ENCODE assay signal across 11 cellular contexts in genomic region chr12:106106892-106107291, GRCh38. TPM values are rescaled to one million over a fixed set of nuclear protein-coding genes. Genes with fewer than 3 reads are reported as not detected.
DNase-seq lines count a peak whose midpoint lies in the region; ATAC-seq, FAIRE-seq and TF ChIP-seq lines count a peak whose summit lies in the region.
"Had no signal": no experiment of that assay in that cellular context is flagged by ENCODE, and none has a peak within 500 bp of the region (broad histone marks: within the 10 kb centered on the region; RNA-seq: fewer than 3 reads in every experiment).

No MANE protein-coding gene starts in this region.

- TF ChIP-seq RAD21 in liver (IDR thresholded peaks at IDR 0.05), result no peak
- no peak for TF ChIP-seq RAD21 in HepG2 (CRISPR knock-in tag; IDR thresholded peaks at IDR 0.05)

- in situ Hi-C loops in HepG2 (cut with HindIII; ENCODE audit: extremely low pct_ligation_motif_present, low pct_unique_long_range_greater_than_20kb), result no loop called here

- no TSS peak for BruUV-seq in HepG2 (replicated peaks; lab: Mats Ljungman, UMichigan)

- H3K9me3 ChIP-seq in liver (ENCODE audit: control insufficient read depth in 4 of 4, low read length in 3 of 4) (no peaks in the 10 kb centered on the region), HepG2 (ENCODE audit: low read length) (no peaks in the 10 kb centered on the region), thyroid gland (no peaks in the 10 kb centered on the region)
- no peaks in the 10 kb centered on the region for H3K9me3 ChIP-seq in effector memory CD4-positive, alpha-beta T cell (ENCODE audit: control insufficient read depth, low read length)
- H3K9me3 ChIP-seq: upper lobe of right lung had no signal

- 39% methylated on average over 6 of the region's 6 CpGs for WGBS in liver
- WGBS in HepG2 (ENCODE audit: low lambda C conversion rate), result 71% methylated on average over 6 of the region's 6 CpGs
- WGBS in thyroid gland, 2 donors, result 68 to 78% methylated on average over 6 of the region's 6 CpGs

- TF ChIP-seq CTCF in liver (IDR thresholded peaks at IDR 0.05; ENCODE audit: low read depth, low read length, missing input control) (no peak), HepG2 (CRISPR knock-in tag; IDR thresholded peaks at IDR 0.05) (no peak), thyroid gland (IDR thresholded peaks at IDR 0.05) (no peak)

- no peak overlapping the region for H3K4me2 ChIP-seq in HepG2 (ENCODE audit: low read depth, low read length)

- POLR2A ChIA-PET in HepG2 (lab: Yijun Ruan, JAX), result interaction anchor here (1.6 kb wide), 1 partner anchor 8 kb away, joined by 5 read pairs; no protein-coding TSS in a partner anchor

- no peak for ATAC-seq in HepG2
- ATAC-seq in HG02623 (IDR thresholded peaks at IDR 0.05; ENCODE audit: unreplicated experiment), result no peak
- ATAC-seq: HCT116, upper lobe of right lung had no signal

- H3K4me1 ChIP-seq in liver (ENCODE audit: control insufficient read depth in 4 of 4, insufficient read depth in 4 of 4, low read length in 3 of 4) (peaks cover 7 to 41% (median 32%) of the 10 kb centered on the region in 4 donors), HepG2 (ENCODE audit: insufficient read depth, low read length) (peaks cover 52% of the 10 kb centered on the region), thyroid gland (peaks cover 0 to 20% of the 10 kb centered on the region in 2 donors)
- no peaks in the 10 kb centered on the region for H3K4me1 ChIP-seq in effector memory CD4-positive, alpha-beta T cell (ENCODE audit: control insufficient read depth, insufficient read depth, low read length, poor library complexity, severe bottlenecking)

- no peak for TF ChIP-seq EP300 in HepG2 (IDR thresholded peaks at IDR 0.05; ENCODE audit: low read depth in 2 of 2, low read length in 2 of 2)
- no peak for TF ChIP-seq EP300 in HepG2 (CRISPR knock-in tag; IDR thresholded peaks at IDR 0.05; ENCODE audit: borderline replicate concordance)

- DNase-seq in HepG2 (ENCODE audit: low spot score) (no peak), cerebellum (ENCODE audit: low spot score) (peak; percentile 27), left kidney (ENCODE audit: low read depth, low spot score) (peak; percentile 38), SHP77 treated with DMSO at 0.1 percent for 48 hours (lab: John Stamatoyannopoulos, UW) (no peak), thyroid gland (no peak)
- no peak for DNase-seq in effector memory CD4-positive, alpha-beta T cell
- DNase-seq: kidney glomerular epithelial cell, upper lobe of right lung had no signal

- no peak for FAIRE-seq in HepG2 (lab: Jason Lieb, UNC)

- H4K20me1 ChIP-seq in HepG2 (ENCODE audit: insufficient read depth, low read length), result no peaks in the 10 kb centered on the region

- CTCF ChIA-PET in HepG2 (lab: Yijun Ruan, JAX; ENCODE audit: low intra/inter-chr PET ratio, low total read pairs), result no interaction called here

- H3K27me3 ChIP-seq in liver (ENCODE audit: control insufficient read depth in 4 of 4, insufficient read depth in 4 of 4, low read length in 3 of 4) (no peaks in the 10 kb centered on the region), HepG2 (ENCODE audit: control insufficient read depth in 1 of 2, insufficient read depth in 2 of 2, low read length in 2 of 2) (no peaks in the 10 kb centered on the region), thyroid gland (no peaks in the 10 kb centered on the region)
- H3K27me3 ChIP-seq in effector memory CD4-positive, alpha-beta T cell (replicated peaks; ENCODE audit: control insufficient read depth, insufficient read depth, low read length, poor library complexity, severe bottlenecking), result peaks cover 2% of the 10 kb centered on the region
- H3K27me3 ChIP-seq: upper lobe of right lung had no signal

- no peak overlapping the region for H2AFZ ChIP-seq in HepG2 (ENCODE audit: low read length)

- no peaks in the 10 kb centered on the region for H3K79me2 ChIP-seq in HepG2 (ENCODE audit: insufficient read depth, low read length)

- no peak for TF ChIP-seq POLR2A in HepG2 (IDR thresholded peaks at IDR 0.05; ENCODE audit: insufficient read depth in 1 of 2, low read depth in 2 of 2, low read length in 2 of 2)
- TF ChIP-seq POLR2A in thyroid gland (IDR thresholded peaks at IDR 0.05), result no peak

- H3K9ac ChIP-seq in liver (ENCODE audit: low read depth in 1 of 2, low read length in 2 of 2), result no peak overlapping the region
- no peak overlapping the region for H3K9ac ChIP-seq in HepG2 (ENCODE audit: insufficient read depth, low read depth, low read length)

- peak overlapping the region in 1 of 2 donors; percentile 38 for H3K27ac ChIP-seq in liver (ENCODE audit: low read depth in 1 of 2, low read length in 2 of 2)
- H3K27ac ChIP-seq in HepG2 (ENCODE audit: extremely low read length, insufficient read depth, low read length), result no peak overlapping the region
- H3K27ac ChIP-seq in effector memory CD4-positive, alpha-beta T cell (ENCODE audit: insufficient read depth, low read length, poor library complexity, severe bottlenecking), result no peak overlapping the region
- H3K27ac ChIP-seq in thyroid gland, result no peak overlapping the region

- H3K4me3 ChIP-seq in liver (ENCODE audit: low read depth in 1 of 3, low read length in 3 of 3) (no peak overlapping the region), HepG2 (replicated peaks in 1 of 3; ENCODE audit: insufficient read depth in 1 of 3, low read depth in 2 of 3, low read length in 3 of 3) (no peak overlapping the region), thyroid gland (replicated peaks in 1 of 3) (no peak overlapping the region)
- H3K4me3 ChIP-seq in effector memory CD4-positive, alpha-beta T cell (ENCODE audit: insufficient read depth, low read depth, low read length, poor library complexity, severe bottlenecking), result no peak overlapping the region
- H3K4me3 ChIP-seq: upper lobe of right lung had no signal

- intact Hi-C loops in HepG2 (cut with micrococcal nuclease; ENCODE audit: unreplicated experiment) (no loop called here), thyroid gland (cut with DNase I) (no loop called here)

- H3K36me3 ChIP-seq in liver (ENCODE audit: control insufficient read depth in 4 of 4, insufficient read depth in 3 of 4, low read depth in 1 of 4, low read length in 3 of 4) (no peaks in the 10 kb centered on the region), HepG2 (replicated peaks in 1 of 2; ENCODE audit: control insufficient read depth in 1 of 2, insufficient read depth in 2 of 2, low read length in 2 of 2) (no peaks in the 10 kb centered on the region; a peak in 1 of 5 replicates), thyroid gland (no peaks in the 10 kb centered on the region)
- no peaks in the 10 kb centered on the region for H3K36me3 ChIP-seq in effector memory CD4-positive, alpha-beta T cell (ENCODE audit: control insufficient read depth, insufficient read depth, low read length)

TF ChIP-seq in liver, 16 proteins besides CTCF, POLR2A, EP300 and RAD21 (continues in another document):
- TF ChIP-seq FOXA2 (IDR thresholded peaks at IDR 0.05), result no peak
- peak; percentile 32 for TF ChIP-seq MAX (IDR thresholded peaks at IDR 0.05)
- TF ChIP-seq YY1 (IDR thresholded peaks at IDR 0.05), result no peak
- TF ChIP-seq HNF4G (IDR thresholded peaks at IDR 0.05), result no peak
- peak in 1 of 2 donors; percentile 16 for TF ChIP-seq RXRA (IDR thresholded peaks at IDR 0.05)
- TF ChIP-seq ATF3 (IDR thresholded peaks at IDR 0.05), result no peak

TF ChIP-seq in HepG2, 621 proteins besides CTCF, POLR2A, EP300 and RAD21 (continues in another document):
- no peak for TF ChIP-seq EEA1 (CRISPR knock-in tag; IDR thresholded peaks at IDR 0.05; ENCODE audit: borderline replicate concordance)
- no peak for TF ChIP-seq ATF3 (CRISPR knock-in tag; IDR thresholded peaks at IDR 0.05)
- TF ChIP-seq POGK (CRISPR knock-in tag; conservative IDR thresholded peaks at IDR 0.05), result no peak

RNA-seq across cellular contexts. Expression of gene NUAK1, which starts 31.9 kb away (rescaled TPM):
- total RNA-seq in liver (1 to 10 TPM; 3.6 to 9.3 TPM), HepG2 (2016; rRNA removed; fragmentation: Illumina TruSeq; extraction: Trizol) (1.9 and 2.0 TPM in 2 replicates), cerebellum (43.6 TPM), thyroid gland (10 to 100 TPM in 3 of 4 donors, 1 to 10 TPM in 1; 4.5 to 38.4 (median 10.6) TPM)
- polyA plus RNA-seq in liver (1 to 10 TPM; 2.5 to 4.1 TPM), HepG2 (2011; rRNA removed) (0.74 and 1.7 TPM in 2 replicates)
- 0.20 and 1.1 TPM in 2 replicates for total RNA-seq in HepG2 (2016; cell fraction: cytosol; rRNA removed; fragmentation: Illumina TruSeq; extraction: Trizol; ENCODE audit: low read depth)
- total RNA-seq in HepG2 (2016; cell fraction: insoluble cytoplasmic fraction; rRNA removed; fragmentation: Illumina TruSeq; extraction: Trizol), result 1.7 and 2.1 TPM in 2 replicates
- 1.1 and 1.8 TPM in 2 replicates for total RNA-seq in HepG2 (2016; cell fraction: membrane; rRNA removed; fragmentation: Illumina TruSeq; extraction: Trizol)
- 1.8 and 1.9 TPM in 2 replicates for total RNA-seq in HepG2 (2016; cell fraction: nucleus; rRNA removed; fragmentation: Illumina TruSeq; extraction: Trizol)
- 0.79 and 1.2 TPM in 2 replicates for polyA plus RNA-seq in HepG2 (2011; cell fraction: cytosol; rRNA removed)
- polyA plus RNA-seq in HepG2 (2011; cell fraction: nucleus; rRNA removed), result 0.69 and 1.3 TPM in 2 replicates
- polyA plus RNA-seq in HepG2 (2012), result 0.40 and 1.4 TPM in 2 replicates
- polyA plus RNA-seq in HepG2 (2016; cell fraction: cytosol; fragmentation: Illumina TruSeq; extraction: Trizol; ENCODE audit: low read depth), result 0.08 and 0.11 TPM in 2 replicates
- polyA plus RNA-seq in HepG2 (2016; cell fraction: insoluble cytoplasmic fraction; fragmentation: Illumina TruSeq; extraction: Trizol; ENCODE audit: low read depth), result 1.7 TPM in 2 replicates
- polyA plus RNA-seq in HepG2 (2016; cell fraction: membrane; fragmentation: Illumina TruSeq; extraction: Trizol; ENCODE audit: low read depth), result 0.32 and 0.37 TPM in 2 replicates
- 1.9 TPM in 2 replicates for polyA plus RNA-seq in HepG2 (2016; cell fraction: nucleus; fragmentation: Illumina TruSeq; extraction: Trizol; ENCODE audit: insufficient read depth, low read depth)
- polyA minus RNA-seq in HepG2 (2011; rRNA and poly(A)+ RNA removed; ENCODE audit: low replicate concordance), result 2.5 and 4.9 TPM in 2 replicates
- 0.89 and 1.6 TPM in 2 replicates for polyA minus RNA-seq in HepG2 (2011; cell fraction: cytosol; rRNA and poly(A)+ RNA removed)
- polyA minus RNA-seq in HepG2 (2011; cell fraction: nucleus; rRNA and poly(A)+ RNA removed), result 1.6 and 2.3 TPM in 2 replicates

Comparison
In these comparisons a context has a peak if more than half of its experiments do, and no peak if none do; other contexts are left out.
1. DNase-seq: peak in cerebellum (single experiment) and left kidney (single experiment); none in HepG2 (single experiment), effector memory CD4-positive, alpha-beta T cell (0 of 3), SHP77 treated with DMSO at 0.1 percent for 48 hours (single experiment) and thyroid gland (0 of 2).